ENCODE assay signal across 25 cellular contexts in genomic region chr18:32083781-32084180, GRCh38. TPM values are rescaled to one million over a fixed set of nuclear protein-coding genes. Genes with fewer than 3 reads are reported as not detected.
DNase-seq lines count a peak whose midpoint lies in the region; ATAC-seq, FAIRE-seq and TF ChIP-seq lines count a peak whose summit lies in the region.
"Had no signal": no experiment of that assay in that cellular context is flagged by ENCODE, and none has a peak within 500 bp of the region (broad histone marks: within the 10 kb centered on the region; RNA-seq: fewer than 3 reads in every experiment).

No MANE protein-coding gene starts in this region.

- TF ChIP-seq CTCF in K562 (IDR thresholded peaks at IDR 0.05 in 2 of 3, conservative IDR thresholded peaks at IDR 0.05 in 1 of 3; ENCODE audit: insufficient read depth in 2 of 3, low read depth in 1 of 3, low read length in 3 of 3): no peak
- no peak for TF ChIP-seq CTCF in nephron progenitor cell (IDR thresholded peaks at IDR 0.05)

- BruUV-seq in K562 (replicated peaks; lab: Mats Ljungman, UMichigan): no TSS peak

- peaks cover 26% of the 10 kb centered on the region for H3K4me1 Mint-ChIP-seq in activated naive CD4-positive, alpha-beta T cell treated with anti-CD3 and anti-CD28 coated beads for 36 hours (ENCODE audit: low read depth)
- peaks cover 36 to 47% (median 46%) of the 10 kb centered on the region in 3 donors for H3K4me1 Mint-ChIP-seq in CD8-positive, alpha-beta memory T cell
- peaks cover 21% of the 10 kb centered on the region for H3K4me1 Mint-ChIP-seq in nephron progenitor cell

- H3K4me3 Mint-ChIP-seq in activated naive CD4-positive, alpha-beta T cell treated with anti-CD3 and anti-CD28 coated beads for 36 hours: no peak overlapping the region
- H3K4me3 Mint-ChIP-seq in CD8-positive, alpha-beta memory T cell: peak overlapping the region in 5 of 7 donors; percentile 10 to 81 (median 55)
- H3K4me3 Mint-ChIP-seq in nephron progenitor cell: no peak overlapping the region

- no peaks in the 10 kb centered on the region for H3K36me3 Mint-ChIP-seq in activated naive CD4-positive, alpha-beta T cell treated with anti-CD3 and anti-CD28 coated beads for 36 hours (ENCODE audit: low read depth)
- H3K36me3 Mint-ChIP-seq in CD8-positive, alpha-beta memory T cell: peaks cover 0 to 5% (median 1%) of the 10 kb centered on the region in 3 donors
- no peaks in the 10 kb centered on the region for H3K36me3 Mint-ChIP-seq in nephron progenitor cell (ENCODE audit: low read depth)

- no peak overlapping the region for H3K4me2 ChIP-seq in K562 (ENCODE audit: insufficient read depth, low read length)
- H3K4me2 ChIP-seq: SK-N-SH had no signal

- WGBS in K562 (ENCODE audit: insufficient coverage, low coverage, missing lambda C conversion rate): 21% methylated on average over 7 of the region's 8 CpGs

- no peaks in the 10 kb centered on the region for H3K27me3 Mint-ChIP-seq in activated naive CD4-positive, alpha-beta T cell treated with anti-CD3 and anti-CD28 coated beads for 36 hours (ENCODE audit: low read depth)
- H3K27me3 Mint-ChIP-seq in CD8-positive, alpha-beta memory T cell: peaks cover 0 to 8% of the 10 kb centered on the region in 2 donors
- peaks cover 9% of the 10 kb centered on the region for H3K27me3 Mint-ChIP-seq in nephron progenitor cell (ENCODE audit: low read depth, poor library complexity)

- peaks cover 19% of the 10 kb centered on the region for H3K4me1 ChIP-seq in CD8-positive, alpha-beta memory T cell (ENCODE audit: insufficient read depth, low read length)
- peaks cover 0 to 4% of the 10 kb centered on the region in 2 experiments; a peak in 2 of 5 replicates for H3K4me1 ChIP-seq in K562 (replicated peaks in 1 of 2; ENCODE audit: control insufficient read depth in 2 of 2, insufficient read depth in 2 of 2, low read length in 2 of 2)

- no peaks in the 10 kb centered on the region for H4K20me1 ChIP-seq in K562 (replicated peaks; ENCODE audit: control insufficient read depth, insufficient read depth, low read length)

- ATAC-seq in K562 (0 out of 3 replicates have a peak, but pooled peaks have one; percentile 10), GM21447 (IDR thresholded peaks at IDR 0.05; ENCODE audit: unreplicated experiment) (no peak), HG03521 (IDR thresholded peaks at IDR 0.05; ENCODE audit: unreplicated experiment) (no peak)
- ATAC-seq: activated CD4-positive, CD25-positive, alpha-beta regulatory T cell treated with anti-CD3 and anti-CD28 coated beads, Interleukin-2, amount 50 U/mL, for 24 hours; esophagus mucosa; GM12878; mucosa of descending colon had no signal

- intact Hi-C loops in activated naive CD4-positive, alpha-beta T cell treated with anti-CD3 and anti-CD28 coated beads for 36 hours (cut with micrococcal nuclease): loop anchor here (2.0 kb wide), 1 partner anchor 43 kb away; no protein-coding TSS in a partner anchor
- intact Hi-C loops in K562 (cut with micrococcal nuclease): no loop called here

- H3K36me3 ChIP-seq in CD8-positive, alpha-beta memory T cell (ENCODE audit: insufficient read depth, low read length): no peaks in the 10 kb centered on the region
- no peaks in the 10 kb centered on the region for H3K36me3 ChIP-seq in K562 (ENCODE audit: control insufficient read depth, insufficient read depth, low read length)

- H3K9me1 ChIP-seq in K562 (ENCODE audit: control insufficient read depth, insufficient read depth, low read length): no peaks in the 10 kb centered on the region

- H3K9me3 ChIP-seq in CD8-positive, alpha-beta memory T cell (ENCODE audit: low read length): no peaks in the 10 kb centered on the region
- H3K9me3 ChIP-seq in K562 (replicated peaks; ENCODE audit: control insufficient read depth, insufficient read depth, low read depth, low read length): no peaks in the 10 kb centered on the region
- H3K9me3 ChIP-seq: mucosa of descending colon, SK-N-SH had no signal

- POLR2A ChIA-PET in CD8-positive, alpha-beta memory T cell (lab: Charles Lee): no interaction called here
- POLR2A ChIA-PET in K562 (lab: Yijun Ruan, JAX): interaction anchor here (1.2 kb wide), 1 partner anchor 9 kb away, joined by 6 read pairs; no protein-coding TSS in a partner anchor

- TF ChIP-seq RAD21 in K562 (CRISPR knock-in tag; conservative IDR thresholded peaks at IDR 0.05 in 1 of 2, IDR thresholded peaks at IDR 0.05 in 1 of 2): no peak

- no peak overlapping the region for H3K27ac ChIP-seq in CD8-positive, alpha-beta memory T cell (ENCODE audit: low read depth, low read length)
- no peak overlapping the region for H3K27ac ChIP-seq in K562 (ENCODE audit: extremely low read depth, low read depth, low read length)

- no peak for FAIRE-seq in K562 (lab: Jason Lieb, UNC)
- FAIRE-seq: frontal cortex, GM12878 had no signal

- H3K27ac Mint-ChIP-seq in activated naive CD4-positive, alpha-beta T cell treated with anti-CD3 and anti-CD28 coated beads for 36 hours: peak overlapping the region; percentile 28
- peak overlapping the region in 6 of 8 donors; percentile 76 to 100 (median 88) for H3K27ac Mint-ChIP-seq in CD8-positive, alpha-beta memory T cell
- H3K27ac Mint-ChIP-seq in nephron progenitor cell: peak overlapping the region; percentile 43

- H2AFZ ChIP-seq in K562 (ENCODE audit: low read depth, low read length): no peak overlapping the region

- H3K9ac ChIP-seq in K562 (ENCODE audit: insufficient read depth in 1 of 2, low read depth in 2 of 2, low read length in 2 of 2): no peak overlapping the region
- H3K9ac ChIP-seq: SK-N-SH had no signal

- no peak for TF ChIP-seq EP300 in K562 (IDR thresholded peaks at IDR 0.05; ENCODE audit: low read length)

- H3K27me3 ChIP-seq in CD8-positive, alpha-beta memory T cell (ENCODE audit: insufficient read depth, low read length, poor library complexity, severe bottlenecking): no peaks in the 10 kb centered on the region
- peaks cover 0 to 5% of the 10 kb centered on the region in 2 experiments; a peak in 2 of 5 replicates for H3K27me3 ChIP-seq in K562 (ENCODE audit: control insufficient read depth in 2 of 2, insufficient read depth in 2 of 2, low read length in 2 of 2)

- CTCF ChIA-PET in activated naive CD4-positive, alpha-beta T cell treated with anti-CD3 and anti-CD28 coated beads for 36 hours (lab: Charles Lee): interaction anchor here (0.7 to 2.0 kb wide), 5 partner anchors 11 to 64 kb away, joined by 3 to 9 read pairs (median 7); partner anchors contain the start of gene RNF125
- CTCF ChIA-PET in CD8-positive, alpha-beta memory T cell (lab: Charles Lee): interaction anchor here (0.7 to 6.9 kb wide), 5 partner anchors 12 to 212 kb away, joined by 3 to 38 read pairs (median 3); partner anchors contain the start of genes RNF125 and TRAPPC8
- CTCF ChIA-PET in K562 (lab: Yijun Ruan, JAX; ENCODE audit: low intra/inter-chr PET ratio): no interaction called here

- no peak for DNase-seq in activated naive CD4-positive, alpha-beta T cell treated with anti-CD3 and anti-CD28 coated beads for 36 hours
- DNase-seq in activated naive CD4-positive, alpha-beta T cell treated with anti-CD3 and anti-CD28 coated beads, Interleukin-2, amount 50 U/mL, for 16 hours: no peak
- no peak for DNase-seq in CD8-positive, alpha-beta memory T cell
- DNase-seq in K562 (ENCODE audit: extremely low read depth in 1 of 4, low spot score in 3 of 4): no peak
- no peak for DNase-seq in nephron progenitor cell
- DNase-seq in activated CD4-positive, CD25-positive, alpha-beta regulatory T cell treated with anti-CD3 and anti-CD28 coated beads, Interleukin-2, amount 50 U/mL, for 72 hours: no peak
- DNase-seq: activated CD8-positive, alpha-beta memory T cell treated with anti-CD3 and anti-CD28 coated beads, Interleukin-2, amount 50 U/mL, for 4 hours; DND-41; effector CD4-positive, alpha-beta T cell; hypothalamus; islet precursor cell; Kasumi-1; mucosa of descending colon; NCI-H1694 treated with DMSO at 0.1 percent for 48 hours; NCI-H2227 treated with DMSO at 0.1 percent for 48 hours; NCI-H748 treated with DMSO at 0.1 percent for 48 hours; SK-N-SH; stimulated activated CD4-positive, alpha-beta T cell treated with anti-CD3 and anti-CD28 coated beads, Interleukin-1b, Interleukin-23, amount 100 ng/mL, for 48 hours had no signal

- in situ Hi-C loops in K562 (cut with MboI): no loop called here

- H3K9me3 Mint-ChIP-seq in activated naive CD4-positive, alpha-beta T cell treated with anti-CD3 and anti-CD28 coated beads for 36 hours: peaks cover 6% of the 10 kb centered on the region
- peaks cover 0 to 3% (median 2%) of the 10 kb centered on the region in 5 donors for H3K9me3 Mint-ChIP-seq in CD8-positive, alpha-beta memory T cell
- H3K9me3 Mint-ChIP-seq in nephron progenitor cell: peaks cover 4% of the 10 kb centered on the region

- H3K79me2 ChIP-seq in K562 (ENCODE audit: control insufficient read depth, insufficient read depth, low read length): no peaks in the 10 kb centered on the region

- no peak overlapping the region for H3K4me3 ChIP-seq in CD8-positive, alpha-beta memory T cell (ENCODE audit: low read length)
- no peak overlapping the region for H3K4me3 ChIP-seq in K562
- H3K4me3 ChIP-seq: GM12878, mucosa of descending colon, skin epidermis had no signal

- TF ChIP-seq POLR2A in K562 (conservative IDR thresholded peaks at IDR 0.05): no peak

TF ChIP-seq in K562, 482 proteins besides CTCF, POLR2A, EP300 and RAD21 (continues in another document):
- no peak for TF ChIP-seq MED1 (CRISPR knock-in tag; IDR thresholded peaks at IDR 0.05; ENCODE audit: borderline replicate concordance)
- TF ChIP-seq FOXK1 (CRISPR knock-in tag; IDR thresholded peaks at IDR 0.05; ENCODE audit: borderline replicate concordance): no peak

RNA-seq across cellular contexts. Expression of gene RNF138, which starts 7.9 kb away (rescaled TPM):
- 10 to 100 TPM; 75.4 to 85.5 TPM for total RNA-seq in activated naive CD4-positive, alpha-beta T cell treated with anti-CD3 and anti-CD28 coated beads for 36 hours
- 10 to 100 TPM; 82.7 to 87.8 TPM for total RNA-seq in CD8-positive, alpha-beta memory T cell
- polyA plus RNA-seq in CD8-positive, alpha-beta memory T cell: 54.9 TPM
- 22.1 and 26.9 TPM in 2 replicates for total RNA-seq in K562 (2011; cell fraction: chromatin; rRNA removed; ENCODE audit: low replicate concordance)
- total RNA-seq in K562 (2011; cell fraction: nucleolus; rRNA removed): 29.9 and 33.3 TPM in 2 replicates
- total RNA-seq in K562 (2011; cell fraction: nucleoplasm; rRNA removed): 30.0 and 31.4 TPM in 2 replicates
- total RNA-seq in K562 (2014; rRNA removed) (52.0 and 57.1 TPM in 2 replicates), K562 (2014; rRNA removed; fragmentation: Illumina TruSeq; extraction: Trizol) (80.6 and 89.3 TPM in 2 replicates), K562 (2015; rRNA removed; fragmentation: Illumina TruSeq; extraction: Trizol) (80.2 and 83.0 TPM in 2 replicates), K562 (2021) (100 and 105 TPM in 2 replicates)
- polyA plus RNA-seq in K562 (2011; rRNA removed) (41.6 and 47.6 TPM in 2 replicates), K562 (2014; fragmentation: Illumina TruSeq; extraction: Trizol) (64.2 and 65.8 TPM in 2 replicates), K562 (2014; fragmentation: Nextera tagmentation; extraction: Ambion mirVana) (10 to 100 TPM; 51.1 to 55.9 TPM), K562 (2014; rRNA removed) (58.2 and 62.5 TPM in 2 replicates)
- polyA plus RNA-seq in K562 (2011; cell fraction: cytosol; rRNA removed): 40.6 and 48.8 TPM in 2 replicates
- polyA plus RNA-seq in K562 (2011; cell fraction: nucleus; rRNA removed): 27.2 and 40.2 TPM in 2 replicates
- polyA plus RNA-seq in K562 (2012): 46.0 and 49.9 TPM in 2 replicates
- 88.5 and 97.6 TPM in 2 replicates for polyA minus RNA-seq in K562 (2011; rRNA and poly(A)+ RNA removed)
- 128 and 137 TPM in 2 replicates for polyA minus RNA-seq in K562 (2011; cell fraction: cytosol; rRNA and poly(A)+ RNA removed)
- polyA minus RNA-seq in K562 (2011; cell fraction: nucleus; rRNA and poly(A)+ RNA removed): 30.6 and 35.9 TPM in 2 replicates

Comparison
In these comparisons a context has a peak if more than half of its experiments do, and no peak if none do; other contexts are left out.
1. H3K27ac Mint-ChIP-seq: peak in every context shown above with its lines; median percentile 88 in CD8-positive, alpha-beta memory T cell; 43 in nephron progenitor cell; 28 in activated naive CD4-positive, alpha-beta T cell treated with anti-CD3 and anti-CD28 coated beads for 36 hours.
2. H3K4me3 Mint-ChIP-seq: peak in CD8-positive, alpha-beta memory T cell (5 of 7); none in activated naive CD4-positive, alpha-beta T cell treated with anti-CD3 and anti-CD28 coated beads for 36 hours (single experiment) and nephron progenitor cell (single experiment).